In the genomic region with DNA sequence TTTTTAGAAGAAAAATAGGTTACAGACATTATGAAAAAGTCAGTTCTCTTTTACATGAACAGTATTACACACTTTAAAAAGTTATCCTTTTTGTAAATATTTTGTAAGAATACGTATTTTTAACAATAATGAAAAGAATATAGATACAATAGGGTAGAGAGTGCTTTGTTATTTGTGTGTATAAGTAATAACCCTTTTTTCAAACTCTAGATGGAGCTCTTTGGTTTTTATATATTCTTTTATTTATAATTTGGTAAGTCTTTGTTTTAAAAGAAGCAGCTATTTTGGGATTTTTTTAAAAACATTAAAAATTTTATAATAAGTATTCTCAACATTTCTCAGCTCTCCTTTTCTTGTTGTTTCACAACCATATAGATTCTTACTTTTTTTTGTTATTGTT, we compare ENCODE assay signal across 16 cellular contexts. TPM values are rescaled to one million over a fixed set of nuclear protein-coding genes. Genes with fewer than 3 reads are reported as not detected.
DNase-seq lines count a peak whose midpoint lies in the region; ATAC-seq and TF ChIP-seq lines count a peak whose summit lies in the region.
"Had no signal": no experiment of that assay in that cellular context is flagged by ENCODE, and none has a peak within 500 bp of the region (broad histone marks: within the 10 kb centered on the region; RNA-seq: fewer than 3 reads in every experiment).

No MANE protein-coding gene starts in this region.

- no peak overlapping the region for H3K4me2 ChIP-seq in SK-N-SH
- H3K4me2 ChIP-seq in smooth muscle cell, result no peak overlapping the region
- H3K4me2 ChIP-seq: neural progenitor cell had no signal

- WGBS in SK-N-SH (ENCODE audit: low lambda C conversion rate), result 44% methylated on average over 1 of the region's 1 CpG
- WGBS in smooth muscle cell (ENCODE audit: low lambda C conversion rate), result 95% methylated on average over 1 of the region's 1 CpG

- CTCF ChIA-PET in SK-N-SH (lab: Yijun Ruan, JAX), result interaction anchor here (0.6 to 2.5 kb wide), 14 partner anchors 9 to 677 kb away, joined by 3 to 13 read pairs (median 5); no protein-coding TSS in a partner anchor

- H3F3A ChIP-seq in SK-N-SH (replicated peaks; ENCODE audit: insufficient read depth), result no peaks in the 10 kb centered on the region
- H3F3A ChIP-seq in smooth muscle cell (ENCODE audit: low read depth), result no peaks in the 10 kb centered on the region

- H3K79me2 ChIP-seq in SK-N-SH (ENCODE audit: insufficient read depth), result no peaks in the 10 kb centered on the region
- no peaks in the 10 kb centered on the region for H3K79me2 ChIP-seq in smooth muscle cell (ENCODE audit: low read depth)

- H3K4me3 ChIP-seq in SK-N-SH (ENCODE audit: low read depth in 2 of 2, low read length in 1 of 2) (no peak overlapping the region), smooth muscle cell (no peak overlapping the region)
- H3K4me3 ChIP-seq: lung, neural progenitor cell had no signal

- no peak overlapping the region for H3K9ac ChIP-seq in SK-N-SH
- H3K9ac ChIP-seq in smooth muscle cell (ENCODE audit: low read depth), result no peak overlapping the region
- H3K9ac ChIP-seq: neural progenitor cell had no signal

- H3K9me3 ChIP-seq in SK-N-SH (no peaks in the 10 kb centered on the region), smooth muscle cell (replicated peaks; ENCODE audit: low read depth) (no peaks in the 10 kb centered on the region)

- no peak for DNase-seq in SK-N-SH
- DNase-seq in SW480 (ENCODE audit: low spot score), result peak; percentile 16
- peak; percentile 49 for DNase-seq in fibroblast of peridontal ligament (ENCODE audit: extremely low read depth)
- DNase-seq in smooth muscle cell (lab: John Stamatoyannopoulos, UW; ENCODE audit: unreplicated experiment), result no peak
- DNase-seq in NCI-H1105 (lab: John Stamatoyannopoulos, UW), result no peak
- DNase-seq in NCI-H1105 treated with DMSO at 0.1 percent for 48 hours (lab: John Stamatoyannopoulos, UW), result no peak
- DNase-seq: activated CD4-positive, alpha-beta T cell treated with anti-CD3 and anti-CD28 coated beads for 48 hours; activated naive CD8-positive, alpha-beta T cell treated with anti-CD3 and anti-CD28 coated beads, Interleukin-2, amount 10 ng/mL, durations not matched to agents 7 days and 5 days; activated T-cell treated with anti-CD3 and anti-CD28 coated beads for 4 hours; NCI-H1048; stimulated activated naive CD4-positive, alpha-beta T cell treated with Interleukin-2 at 50 U/mL for 16 hours; T-helper 1 cell had no signal

- H3K36me3 ChIP-seq in SK-N-SH (replicated peaks in 1 of 2; ENCODE audit: control insufficient read depth in 1 of 2, insufficient read depth in 2 of 2, low read length in 1 of 2) (no peaks in the 10 kb centered on the region), smooth muscle cell (ENCODE audit: low read depth) (no peaks in the 10 kb centered on the region)
- H3K36me3 ChIP-seq: neural progenitor cell had no signal

- no peak overlapping the region for H3K27ac ChIP-seq in SK-N-SH (ENCODE audit: low read depth in 2 of 2, low read length in 1 of 2)
- H3K27ac ChIP-seq in smooth muscle cell (ENCODE audit: low read depth), result no peak overlapping the region
- H3K27ac ChIP-seq: neural progenitor cell had no signal

- H3K9me2 ChIP-seq in SK-N-SH, result no peaks in the 10 kb centered on the region

- no peak for TF ChIP-seq RAD21 in SK-N-SH (IDR thresholded peaks at IDR 0.05; ENCODE audit: low read length)

- H4K20me1 ChIP-seq in SK-N-SH (ENCODE audit: insufficient read depth) (no peaks in the 10 kb centered on the region), smooth muscle cell (ENCODE audit: low read depth) (no peaks in the 10 kb centered on the region)

- no peak for TF ChIP-seq EP300 in SK-N-SH (IDR thresholded peaks at IDR 0.05; ENCODE audit: borderline replicate concordance in 1 of 2, low read depth in 1 of 2, low read length in 1 of 2)

- peak; percentile 52 for TF ChIP-seq CTCF in SK-N-SH (IDR thresholded peaks at IDR 0.05)
- peak; percentile 12 for TF ChIP-seq CTCF in smooth muscle cell (IDR thresholded peaks at IDR 0.05; ENCODE audit: borderline replicate concordance, insufficient read depth, poor library complexity, severe bottlenecking)

- ATAC-seq in SK-N-SH treated with all-trans-retinoic acid at 6 μM for 48 hours (no peak), GM19397 (IDR thresholded peaks at IDR 0.05; ENCODE audit: unreplicated experiment) (no peak)

- POLR2A ChIA-PET in SK-N-SH (lab: Yijun Ruan, JAX), result interaction anchor here (0.7 kb wide), 1 partner anchor 296 kb away, joined by 3 read pairs; no protein-coding TSS in a partner anchor

- H3K27me3 ChIP-seq in SK-N-SH (ENCODE audit: insufficient read depth) (no peaks in the 10 kb centered on the region), smooth muscle cell (ENCODE audit: low read depth) (no peaks in the 10 kb centered on the region)
- H3K27me3 ChIP-seq: neural progenitor cell had no signal

- H2AFZ ChIP-seq in SK-N-SH (ENCODE audit: low read depth) (no peak overlapping the region), smooth muscle cell (ENCODE audit: low read depth) (no peak overlapping the region)
- H2AFZ ChIP-seq: neural progenitor cell had no signal

- H3K4me1 ChIP-seq in SK-N-SH (ENCODE audit: control insufficient read depth in 1 of 2, insufficient read depth in 2 of 2, low read depth in 1 of 2, low read length in 1 of 2) (peaks cover 0 to 1% of the 10 kb centered on the region in 2 experiments; a peak in 1 of 4 replicates), smooth muscle cell (ENCODE audit: low read depth) (no peaks in the 10 kb centered on the region)
- H3K4me1 ChIP-seq: neural progenitor cell had no signal

TF ChIP-seq in SK-N-SH, 30 proteins besides CTCF, POLR2A, EP300 and RAD21 (continues in another document):
- TF ChIP-seq TAF1 (IDR thresholded peaks at IDR 0.05; ENCODE audit: borderline replicate concordance, low read depth, low read length) (no peak), RFX5 (IDR thresholded peaks at IDR 0.05; ENCODE audit: low read length) (no peak), MEF2A (IDR thresholded peaks at IDR 0.05; ENCODE audit: borderline replicate concordance, low read depth) (no peak), FOSL2 (IDR thresholded peaks at IDR 0.05; ENCODE audit: borderline replicate concordance, low read depth) (no peak), YY1 (IDR thresholded peaks at IDR 0.05; ENCODE audit: low read depth) (no peak), FOXJ3 (CRISPR knock-in tag; IDR thresholded peaks at IDR 0.05) (no peak), JUND (IDR thresholded peaks at IDR 0.05) (no peak)
- TF ChIP-seq, protein P1, sequence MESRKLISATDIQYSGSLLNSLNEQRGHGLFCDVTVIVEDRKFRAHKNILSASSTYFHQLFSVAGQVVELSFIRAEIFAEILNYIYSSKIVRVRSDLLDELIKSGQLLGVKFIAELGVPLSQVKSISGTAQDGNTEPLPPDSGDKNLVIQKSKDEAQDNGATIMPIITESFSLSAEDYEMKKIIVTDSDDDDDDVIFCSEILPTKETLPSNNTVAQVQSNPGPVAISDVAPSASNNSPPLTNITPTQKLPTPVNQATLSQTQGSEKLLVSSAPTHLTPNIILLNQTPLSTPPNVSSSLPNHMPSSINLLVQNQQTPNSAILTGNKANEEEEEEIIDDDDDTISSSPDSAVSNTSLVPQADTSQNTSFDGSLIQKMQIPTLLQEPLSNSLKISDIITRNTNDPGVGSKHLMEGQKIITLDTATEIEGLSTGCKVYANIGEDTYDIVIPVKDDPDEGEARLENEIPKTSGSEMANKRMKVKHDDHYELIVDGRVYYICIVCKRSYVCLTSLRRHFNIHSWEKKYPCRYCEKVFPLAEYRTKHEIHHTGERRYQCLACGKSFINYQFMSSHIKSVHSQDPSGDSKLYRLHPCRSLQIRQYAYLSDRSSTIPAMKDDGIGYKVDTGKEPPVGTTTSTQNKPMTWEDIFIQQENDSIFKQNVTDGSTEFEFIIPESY (IDR thresholded peaks at IDR 0.05; ENCODE audit: borderline replicate concordance, low read depth), result no peak

TF ChIP-seq in SK-N-SH treated with all-trans-retinoic acid at 6 μM for 48 hours, 23 proteins besides CTCF, POLR2A, EP300 and RAD21:
- TF ChIP-seq ZC3H10 (CRISPR knock-in tag; IDR thresholded peaks at IDR 0.05), result no peak
TF ChIP-seq in SK-N-SH treated with all-trans-retinoic acid at 6 μM for 48 hours: peak in this region for 0.

RNA-seq across cellular contexts. Expression of a gene that starts 46.2 kb away (rescaled TPM):
- polyA plus RNA-seq in SK-N-SH (2012; rRNA removed) (7.6 and 8.8 TPM in 2 replicates), smooth muscle cell (12.1 and 19.9 TPM in 2 replicates)
- 11.1 and 12.5 TPM in 2 replicates for polyA plus RNA-seq in SK-N-SH (2012; cell fraction: cytosol; rRNA removed)
- polyA plus RNA-seq in SK-N-SH (2012; cell fraction: nucleus; rRNA removed), result 3.7 and 4.8 TPM in 2 replicates
- 17.7 and 18.6 TPM in 2 replicates for total RNA-seq in smooth muscle cell

Comparison
In these comparisons a context has a peak if more than half of its experiments do, and no peak if none do; other contexts are left out.
1. DNase-seq: peak in SW480 (single experiment) and fibroblast of peridontal ligament (single experiment); none in SK-N-SH (single experiment), smooth muscle cell (single experiment), NCI-H1105 (single experiment) and NCI-H1105 treated with DMSO at 0.1 percent for 48 hours (single experiment).